ENCODE assay signal across 8 cellular contexts in the genomic region with DNA sequence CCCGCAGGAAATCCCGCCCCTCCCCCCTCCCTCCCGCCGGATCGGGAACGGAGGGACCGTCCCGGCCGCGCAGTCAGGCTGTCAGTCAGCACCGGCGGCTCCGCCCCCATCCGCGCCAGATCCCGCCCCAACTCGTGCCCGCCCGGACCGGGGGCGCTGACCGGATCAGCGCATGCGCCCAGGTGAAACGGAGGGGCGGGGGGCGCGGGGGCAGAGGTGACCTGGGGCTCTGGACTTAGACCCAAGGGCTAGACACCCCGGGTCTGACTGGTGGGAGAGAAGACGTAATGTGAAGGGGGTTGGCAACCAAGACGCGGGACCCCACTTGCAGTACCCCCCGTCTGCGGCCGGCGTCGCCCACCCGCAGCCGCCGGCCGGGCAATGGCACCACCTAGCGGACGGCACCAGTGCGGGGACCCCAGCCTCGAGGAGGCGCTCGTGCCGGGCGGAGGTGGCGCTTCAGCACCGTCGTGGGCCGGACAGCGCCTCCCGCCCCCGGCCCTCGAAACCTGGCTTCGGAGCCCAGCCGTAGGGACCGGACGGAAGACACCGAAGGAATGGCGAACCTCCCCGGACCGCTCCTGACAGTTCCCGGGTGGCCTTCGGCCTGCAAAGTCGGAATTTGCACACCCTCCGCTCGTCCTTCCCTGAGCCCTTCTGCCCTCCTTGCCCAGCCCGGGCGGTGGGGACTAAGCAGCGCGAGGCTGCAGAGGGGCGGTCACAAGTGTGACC. TPM values are rescaled to one million over a fixed set of nuclear protein-coding genes. Genes with fewer than 3 reads are reported as not detected.
A peak's percentile ranks its signal among the peaks of the same experiment; 100 is the strongest.
DNase-seq lines count a peak whose midpoint lies in the region; ATAC-seq, FAIRE-seq and TF ChIP-seq lines count a peak whose summit lies in the region.

CASKIN2 (minus strand) TSS at position 15 of the 732 bp plus-strand sequence. CDS start 1,733 bp downstream, outside the sequence.

- peaks cover 13% of the 10 kb centered on the region for H3K36me3 Mint-ChIP-seq in neural progenitor cell

- H3K36me3 ChIP-seq in DND-41 (ENCODE audit: insufficient read depth, low read length) = peaks cover 45% of the 10 kb centered on the region
- H3K36me3 ChIP-seq in neural progenitor cell = no peaks in the 10 kb centered on the region

- H3K4me3 Mint-ChIP-seq in neural progenitor cell = peak within 1 kb of the TSS; percentile 89
- H3K4me3 Mint-ChIP-seq in stimulated activated naive CD8-positive, alpha-beta T cell treated with anti-CD3 and anti-CD28 coated beads, Interleukin-15, amount 100 ng/mL, for 72 hours = peak within 1 kb of the TSS; percentile 83 to 88

- peaks cover 32% of the 10 kb centered on the region for H4K20me1 ChIP-seq in DND-41 (ENCODE audit: insufficient read depth, low read length)
- H4K20me1 ChIP-seq in neural progenitor cell (ENCODE audit: low read depth) = peaks cover 47% of the 10 kb centered on the region

- H3K27me3 ChIP-seq in DND-41 (ENCODE audit: insufficient read depth, low read length, poor library complexity) = no peaks in the 10 kb centered on the region
- no peaks in the 10 kb centered on the region for H3K27me3 ChIP-seq in foreskin keratinocyte
- no peaks in the 10 kb centered on the region for H3K27me3 ChIP-seq in neural progenitor cell

- TF ChIP-seq CTCF in DND-41 (IDR thresholded peaks at IDR 0.05; ENCODE audit: borderline replicate concordance, extremely low read depth, low read length, poor library complexity, severe bottlenecking) (peak; percentile 99), foreskin keratinocyte (conservative IDR thresholded peaks at IDR 0.05) (peak; percentile 100), neural progenitor cell (IDR thresholded peaks at IDR 0.05) (peak; percentile 99)

- TF ChIP-seq POLR2A in H54 (IDR thresholded peaks at IDR 0.05; ENCODE audit: low read depth, low read length) = no peak

- peaks cover 3% of the 10 kb centered on the region for H3K27me3 Mint-ChIP-seq in neural progenitor cell (ENCODE audit: insufficient read depth, low read depth)
- no peaks in the 10 kb centered on the region for H3K27me3 Mint-ChIP-seq in stimulated activated naive CD8-positive, alpha-beta T cell treated with anti-CD3 and anti-CD28 coated beads, Interleukin-15, amount 100 ng/mL, for 72 hours

- ATAC-seq in DND-41 (ENCODE audit: insufficient read depth, low read depth) = peak; percentile 68
- ATAC-seq in foreskin keratinocyte = peak; percentile 66
- peak; percentile 68 for ATAC-seq in stimulated activated naive CD8-positive, alpha-beta T cell treated with anti-CD3 and anti-CD28 coated beads, Interleukin-15, amount 100 ng/mL, for 72 hours

- peak within 1 kb of the TSS; percentile 79 for H3K9ac ChIP-seq in DND-41 (ENCODE audit: low read depth, low read length)
- peak within 1 kb of the TSS; percentile 60 for H3K9ac ChIP-seq in neural progenitor cell

- H3K4me1 ChIP-seq in DND-41 (ENCODE audit: insufficient read depth, low read length) (peaks cover 53% of the 10 kb centered on the region), foreskin keratinocyte (peaks cover 3% of the 10 kb centered on the region), neural progenitor cell (no peaks in the 10 kb centered on the region)

- peak within 1 kb of the TSS; percentile 92 for H3K4me2 ChIP-seq in DND-41 (ENCODE audit: insufficient read depth, low read length)
- peak within 1 kb of the TSS; percentile 92 for H3K4me2 ChIP-seq in neural progenitor cell

- no peak within 1 kb of the TSS for H3K27ac Mint-ChIP-seq in neural progenitor cell
- H3K27ac Mint-ChIP-seq in stimulated activated naive CD8-positive, alpha-beta T cell treated with anti-CD3 and anti-CD28 coated beads, Interleukin-15, amount 100 ng/mL, for 72 hours = peak within 1 kb of the TSS in 1 of 2 donors; percentile 23

- H3K4me1 Mint-ChIP-seq in neural progenitor cell = peaks cover 33% of the 10 kb centered on the region
- peaks cover 35% of the 10 kb centered on the region for H3K4me1 Mint-ChIP-seq in stimulated activated naive CD8-positive, alpha-beta T cell treated with anti-CD3 and anti-CD28 coated beads, Interleukin-15, amount 100 ng/mL, for 72 hours

- FAIRE-seq in H54 (lab: Jason Lieb, UNC) = no peak

- H3K9me3 ChIP-seq in DND-41 (ENCODE audit: insufficient read depth, low read length, severe bottlenecking) (no peaks in the 10 kb centered on the region), neural progenitor cell (ENCODE audit: low read depth) (no peaks in the 10 kb centered on the region)

- no peaks in the 10 kb centered on the region for H3K9me3 Mint-ChIP-seq in neural progenitor cell
- H3K9me3 Mint-ChIP-seq in stimulated activated naive CD8-positive, alpha-beta T cell treated with anti-CD3 and anti-CD28 coated beads, Interleukin-15, amount 100 ng/mL, for 72 hours = no peaks in the 10 kb centered on the region

- H3K4me3 ChIP-seq in DND-41 (ENCODE audit: low read depth in 1 of 2, low read length in 2 of 2) = peak within 1 kb of the TSS; percentile 62 to 67; a peak in 3 of 4 replicates
- H3K4me3 ChIP-seq in neural progenitor cell = peak within 1 kb of the TSS; percentile 87

- peaks cover 41% of the 10 kb centered on the region for H3K79me2 ChIP-seq in DND-41 (ENCODE audit: insufficient read depth, low read length)
- peaks cover 18% of the 10 kb centered on the region for H3K79me2 ChIP-seq in neural progenitor cell (ENCODE audit: low read depth)

- peak; percentile 91 for DNase-seq in DND-41
- peak; percentile 100 for DNase-seq in H54 (ENCODE audit: insufficient read length, low spot score)
- DNase-seq in M059J (ENCODE audit: low read depth) = peak; percentile 86
- peak; percentile 80 for DNase-seq in SHP77 treated with DMSO at 0.1 percent for 48 hours (lab: John Stamatoyannopoulos, UW)
- DNase-seq in activated naive CD4-positive, alpha-beta T cell (lab: John Stamatoyannopoulos, UW) = peak; percentile 60 to 71 (median 63)
- DNase-seq in foreskin keratinocyte = peak; percentile 67 to 82
- DNase-seq in neural progenitor cell (ENCODE audit: low spot score) = peak; percentile 97
- peak; percentile 86 to 88 for DNase-seq in stimulated activated naive CD8-positive, alpha-beta T cell treated with anti-CD3 and anti-CD28 coated beads, Interleukin-15, amount 100 ng/mL, for 72 hours

- H3K27ac ChIP-seq in DND-41 (ENCODE audit: low read length) = peak within 1 kb of the TSS; percentile 66
- peak within 1 kb of the TSS; percentile 49 for H3K27ac ChIP-seq in foreskin keratinocyte
- no peak within 1 kb of the TSS for H3K27ac ChIP-seq in neural progenitor cell

- peak within 1 kb of the TSS; percentile 74 for H2AFZ ChIP-seq in DND-41 (ENCODE audit: low read depth, low read length)
- peak within 1 kb of the TSS; percentile 84 for H2AFZ ChIP-seq in neural progenitor cell (replicated peaks)

- H3F3A ChIP-seq in neural progenitor cell (ENCODE audit: low read depth) = peaks cover 7% of the 10 kb centered on the region

RNA-seq across cellular contexts. Expression of gene CASKIN2, which starts in this region (rescaled TPM):
- total RNA-seq in M059J (2014; rRNA removed; shearing (Covaris generic)) = 4.8 and 8.9 TPM in 2 replicates
- total RNA-seq in foreskin keratinocyte (11.5 and 12.0 TPM in 2 replicates), neural progenitor cell (ENCODE audit: low replicate concordance) (5.7 and 12.6 TPM in 2 replicates)
- 6.8 and 6.9 TPM in 2 replicates for polyA plus RNA-seq in foreskin keratinocyte
